ENCODE assay signal across 20 cellular contexts in the genomic region with DNA sequence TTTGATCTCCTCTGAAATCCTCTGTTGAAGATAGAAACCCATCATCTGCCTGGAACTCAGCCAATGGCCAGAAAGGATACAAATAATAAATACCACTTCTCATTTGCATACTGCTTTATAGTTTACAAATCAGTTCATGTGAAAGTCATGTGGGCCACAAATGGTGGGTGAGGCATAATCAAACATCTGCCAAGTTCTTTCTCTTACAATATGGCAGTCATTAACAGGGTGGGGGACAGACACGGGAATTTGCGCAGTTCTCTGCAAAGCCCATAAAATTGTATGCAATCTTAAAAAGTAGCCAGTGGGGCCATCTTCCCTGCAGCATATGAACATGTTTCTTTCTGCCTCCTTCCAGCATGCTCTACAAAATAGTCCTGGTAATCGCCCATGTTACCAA. TPM values are rescaled to one million over a fixed set of nuclear protein-coding genes. Genes with fewer than 3 reads are reported as not detected.
DNase-seq lines count a peak whose midpoint lies in the region; ATAC-seq and TF ChIP-seq lines count a peak whose summit lies in the region.
"Had no signal": no experiment of that assay in that cellular context is flagged by ENCODE, and none has a peak within 500 bp of the region (broad histone marks: within the 10 kb centered on the region; RNA-seq: fewer than 3 reads in every experiment).

No MANE protein-coding gene starts in this region.

- DNase-seq in GM04504 (ENCODE audit: low read depth) (peak; percentile 43), chondrocyte (ENCODE audit: low spot score) (no peak), foreskin melanocyte (peak; percentile 42), osteocyte (ENCODE audit: extremely low spot score, unreplicated experiment) (no peak), T-helper 1 cell (no peak), cortex of kidney (lab: John Stamatoyannopoulos, UW) (no peak)
- DNase-seq: Calu3; CD8-positive, alpha-beta memory T cell; DMS53; GF-D8; Karpas-422; NCI-H1048; NCI-H1436; NCI-H187 treated with DMSO at 0.1 percent for 48 hours; NCI-H2107; PC-9; RPMI8226; SHP77 had no signal

- H3K36me3 Mint-ChIP-seq in chondrocyte (ENCODE audit: low read depth) (no peaks in the 10 kb centered on the region), osteocyte (ENCODE audit: unreplicated experiment) (no peaks in the 10 kb centered on the region)
- H3K36me3 Mint-ChIP-seq: CD8-positive, alpha-beta memory T cell had no signal

- H3K9me3 Mint-ChIP-seq in chondrocyte (ENCODE audit: low read depth) (no peaks in the 10 kb centered on the region), osteocyte (ENCODE audit: unreplicated experiment) (no peaks in the 10 kb centered on the region)
- H3K9me3 Mint-ChIP-seq: CD8-positive, alpha-beta memory T cell had no signal

- ATAC-seq in HG03039 (IDR thresholded peaks at IDR 0.05; ENCODE audit: unreplicated experiment), result no peak
- no peak for ATAC-seq in HG02588 (IDR thresholded peaks at IDR 0.05; ENCODE audit: unreplicated experiment)

- TF ChIP-seq CTCF in chondrocyte (IDR thresholded peaks at IDR 0.05), result no peak
- TF ChIP-seq CTCF in osteocyte (IDR thresholded peaks at IDR 0.05), result no peak

- H3K4me3 Mint-ChIP-seq in chondrocyte (ENCODE audit: unreplicated experiment) (no peak overlapping the region), osteocyte (ENCODE audit: unreplicated experiment) (no peak overlapping the region)
- H3K4me3 Mint-ChIP-seq: CD8-positive, alpha-beta memory T cell had no signal

- peak overlapping the region; percentile 55 for H3K27ac Mint-ChIP-seq in chondrocyte (ENCODE audit: unreplicated experiment)
- peak overlapping the region; percentile 71 for H3K27ac Mint-ChIP-seq in osteocyte (ENCODE audit: unreplicated experiment)

- no peaks in the 10 kb centered on the region for H3K27me3 Mint-ChIP-seq in chondrocyte (ENCODE audit: low read depth)
- no peaks in the 10 kb centered on the region for H3K27me3 Mint-ChIP-seq in osteocyte (ENCODE audit: unreplicated experiment)

- H3K4me1 Mint-ChIP-seq in chondrocyte (ENCODE audit: low read depth) (peaks cover 45% of the 10 kb centered on the region), osteocyte (ENCODE audit: unreplicated experiment) (peaks cover 47% of the 10 kb centered on the region)
- H3K4me1 Mint-ChIP-seq: CD8-positive, alpha-beta memory T cell had no signal

RNA-seq across cellular contexts. Expression of gene NUFIP1, which starts 59.6 kb away (rescaled TPM):
- 4.7 to 6.4 TPM (median 5.1 TPM) in 3 replicates for total RNA-seq in chondrocyte
- total RNA-seq in osteocyte, result 6.9 and 7.8 TPM in 2 replicates

RNA-seq across cellular contexts. Expression of gene GPALPP1, which starts 59.6 kb away (rescaled TPM):
- total RNA-seq in chondrocyte (19.3 to 30.8 TPM (median 21.5 TPM) in 3 replicates), osteocyte (31.2 TPM in 2 replicates)

Comparison
In these comparisons a context has a peak if more than half of its experiments do, and no peak if none do; other contexts are left out.
1. DNase-seq: peak in GM04504 (single experiment) and foreskin melanocyte (single experiment); none in chondrocyte (single experiment), osteocyte (single experiment), T-helper 1 cell (0 of 5) and cortex of kidney (single experiment).